ENCODE assay signal across 9 cellular contexts in genomic region chr11:65743928-65744698, GRCh38. TPM values are rescaled to one million over a fixed set of nuclear protein-coding genes. Genes with fewer than 3 reads are reported as not detected.
A peak's percentile ranks its signal among the peaks of the same experiment; 100 is the strongest.
DNase-seq lines count a peak whose midpoint lies in the region; ATAC-seq and TF ChIP-seq lines count a peak whose summit lies in the region.
"Had no signal": no experiment of that assay in that cellular context is flagged by ENCODE, and none has a peak within 500 bp of the region (broad histone marks: within the 10 kb centered on the region; RNA-seq: fewer than 3 reads in every experiment).

No MANE protein-coding gene starts in this region.

- CTCF ChIA-PET in HEK293 (lab: Yijun Ruan, JAX): interaction anchor here (0.6 to 2.0 kb wide), 10 partner anchors 16 to 144 kb away, joined by 3 to 9 read pairs (median 4); partner anchors contain the start of gene FIBP

- TF ChIP-seq CTCF in BE2C (IDR thresholded peaks at IDR 0.05; ENCODE audit: low read depth, low read length): peak; percentile 71
- TF ChIP-seq CTCF in HEK293 (tag by site-specific recombination; IDR thresholded peaks at IDR 0.05): no peak
- TF ChIP-seq CTCF in ascending aorta (IDR thresholded peaks at IDR 0.05): peak in 1 of 3 experiments; percentile 10

- no peak overlapping the region for H3K27ac ChIP-seq in HEK293 (ENCODE audit: extremely low read depth, low read depth, low read length)
- no peak overlapping the region for H3K27ac ChIP-seq in SJSA1
- H3K27ac ChIP-seq in ascending aorta: no peak overlapping the region
- H3K27ac ChIP-seq: epithelial cell of prostate had no signal

- intact Hi-C loops in ascending aorta (cut with DNase I): no loop called here

- ATAC-seq in GM21515 (IDR thresholded peaks at IDR 0.05; ENCODE audit: unreplicated experiment): no peak

- H3K36me3 ChIP-seq in BE2C (no peaks in the 10 kb centered on the region), HEK293 (ENCODE audit: control insufficient read depth in 2 of 2, insufficient read depth in 1 of 2, low read length in 2 of 2) (no peaks in the 10 kb centered on the region), SJSA1 (no peaks in the 10 kb centered on the region), ascending aorta (no peaks in the 10 kb centered on the region)

- DNase-seq in BE2C: peak; percentile 67
- DNase-seq in SJSA1 (ENCODE audit: low read depth in 1 of 2, low spot score in 2 of 2): peak; percentile 55 to 70
- DNase-seq in iPS-NIHi7 (ENCODE audit: extremely low spot score): peak; percentile 55
- no peak for DNase-seq in ascending aorta (ENCODE audit: low spot score in 2 of 2)
- DNase-seq in activated naive CD4-positive, alpha-beta T cell treated with Interleukin-2 at 50 U/mL for 16 hours: no peak
- no peak for DNase-seq in mucosa of gallbladder (ENCODE audit: low spot score)

- H3K4me3 ChIP-seq in BE2C (ENCODE audit: low read depth, low read length): no peak overlapping the region
- H3K4me3 ChIP-seq in HEK293 (ENCODE audit: low read depth, low read length): no peak overlapping the region
- H3K4me3 ChIP-seq in SJSA1: no peak overlapping the region
- no peak overlapping the region for H3K4me3 ChIP-seq in ascending aorta

- H3K27me3 ChIP-seq in BE2C: peaks cover 81% of the 10 kb centered on the region
- peaks cover 20% of the 10 kb centered on the region for H3K27me3 ChIP-seq in SJSA1 (replicated peaks)
- no peaks in the 10 kb centered on the region for H3K27me3 ChIP-seq in ascending aorta

- H3K4me1 ChIP-seq in BE2C (no peaks in the 10 kb centered on the region), HEK293 (ENCODE audit: control insufficient read depth, insufficient read depth, low read length) (no peaks in the 10 kb centered on the region), SJSA1 (replicated peaks) (no peaks in the 10 kb centered on the region), ascending aorta (no peaks in the 10 kb centered on the region)

- POLR2A ChIA-PET in HEK293 (lab: Yijun Ruan, JAX): interaction anchor here (1.3 kb wide), 1 partner anchor 24 kb away, joined by 4 read pairs; no protein-coding TSS in a partner anchor

- no peaks in the 10 kb centered on the region for H3K9me3 ChIP-seq in BE2C
- no peaks in the 10 kb centered on the region for H3K9me3 ChIP-seq in HEK293 (ENCODE audit: control insufficient read depth, insufficient read depth, low read depth, low read length)
- H3K9me3 ChIP-seq in SJSA1 (replicated peaks): peaks cover 4% of the 10 kb centered on the region; the same call in 1 of the 2 replicates
- H3K9me3 ChIP-seq in ascending aorta: no peaks in the 10 kb centered on the region

TF ChIP-seq in HEK293, 187 proteins besides CTCF, POLR2A, EP300 and RAD21:
- TF ChIP-seq ZNF654 (tag by site-specific recombination; IDR thresholded peaks at IDR 0.05; ENCODE audit: low read depth) (0 out of 2 replicates have a peak, but pooled peaks have one; percentile 10), ZNF645 (tag by site-specific recombination; IDR thresholded peaks at IDR 0.05) (no peak)

RNA-seq across cellular contexts. Expression of gene RNASEH2C, which starts 23.5 kb away (rescaled TPM):
- polyA plus RNA-seq in BE2C (2012; ENCODE audit: insufficient read depth, insufficient read length, low read depth): 225 TPM
- 168 and 170 TPM in 2 replicates for total RNA-seq in SJSA1 (2014; rRNA removed; shearing (Covaris generic))
- total RNA-seq in ascending aorta (155 TPM), mucosa of gallbladder (99.2 TPM)

RNA-seq across cellular contexts. Expression of gene KAT5, which starts 32.1 kb away (rescaled TPM):
- polyA plus RNA-seq in BE2C (2012; ENCODE audit: insufficient read depth, insufficient read length, low read depth): 105 TPM
- 90.5 and 119 TPM in 2 replicates for total RNA-seq in SJSA1 (2014; rRNA removed; shearing (Covaris generic))
- total RNA-seq in ascending aorta: 31.0 TPM
- 74.7 TPM for total RNA-seq in mucosa of gallbladder

RNA-seq across cellular contexts. Expression of gene AP5B1, which starts 36.7 kb away (rescaled TPM):
- 1.6 TPM for polyA plus RNA-seq in BE2C (2012; ENCODE audit: insufficient read depth, insufficient read length, low read depth)
- 30.4 and 33.4 TPM in 2 replicates for total RNA-seq in SJSA1 (2014; rRNA removed; shearing (Covaris generic))
- 31.8 TPM for total RNA-seq in ascending aorta
- 22.2 TPM for total RNA-seq in mucosa of gallbladder

RNA-seq across cellular contexts. Expression of gene OVOL1, which starts 42.8 kb away (rescaled TPM):
- not detected for polyA plus RNA-seq in BE2C (2012; ENCODE audit: insufficient read depth, insufficient read length, low read depth)
- total RNA-seq in SJSA1 (2014; rRNA removed; shearing (Covaris generic)): not detected in 2 replicates
- total RNA-seq in ascending aorta (not detected), mucosa of gallbladder (3.5 TPM)

Comparison
In these comparisons a context has a peak if more than half of its experiments do, and no peak if none do; other contexts are left out.
1. DNase-seq: peak in BE2C (single experiment), SJSA1 (2 of 2) and iPS-NIHi7 (single experiment); none in ascending aorta (0 of 2), activated naive CD4-positive, alpha-beta T cell treated with Interleukin-2 at 50 U/mL for 16 hours (single experiment) and mucosa of gallbladder (single experiment).